ENCODE assay signal across 13 cellular contexts in the genomic region with DNA sequence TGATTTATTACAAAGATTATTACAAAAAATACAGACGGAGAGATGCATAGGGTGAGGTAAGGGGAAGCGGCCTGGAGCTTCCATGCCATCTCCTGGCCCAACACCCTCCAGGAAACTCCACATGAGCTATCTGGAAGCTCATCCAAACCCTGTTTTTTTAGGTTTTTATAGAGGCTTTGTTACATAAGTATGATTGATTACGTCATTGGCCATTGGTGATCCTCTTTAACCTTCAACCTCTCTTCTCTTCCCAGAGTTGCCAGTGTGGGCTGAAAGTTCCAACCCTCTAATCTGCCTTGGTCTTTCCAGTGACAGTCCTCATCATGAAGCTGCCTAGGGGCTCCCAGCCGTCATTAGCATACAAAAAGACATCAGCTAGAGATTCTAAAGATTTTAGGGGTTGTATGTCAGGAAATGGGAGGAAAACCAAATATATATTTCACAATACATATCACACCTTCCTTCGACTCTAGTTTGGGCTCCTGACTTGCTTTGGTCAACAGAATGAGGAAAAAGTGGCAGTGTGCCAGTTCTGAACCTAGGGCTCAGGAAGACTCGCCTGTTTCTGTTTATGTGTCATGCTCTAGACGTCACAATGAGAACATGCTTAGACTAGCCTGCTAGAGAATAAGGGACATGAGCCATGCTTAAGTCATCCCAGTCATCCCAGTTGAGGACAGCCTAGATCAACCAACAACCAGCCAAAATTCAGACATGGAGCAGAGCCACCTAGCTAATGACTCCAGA. TPM values are rescaled to one million over a fixed set of nuclear protein-coding genes. Genes with fewer than 3 reads are reported as not detected.
DNase-seq lines count a peak whose midpoint lies in the region; ATAC-seq, FAIRE-seq and TF ChIP-seq lines count a peak whose summit lies in the region.
"Had no signal": no experiment of that assay in that cellular context is flagged by ENCODE, and none has a peak within 500 bp of the region (broad histone marks: within the 10 kb centered on the region; RNA-seq: fewer than 3 reads in every experiment).

No MANE protein-coding gene starts in this region.

- H3K79me2 ChIP-seq in endothelial cell of umbilical vein (ENCODE audit: control insufficient read depth, insufficient read depth, low read length), result no peaks in the 10 kb centered on the region
- H3K79me2 ChIP-seq in osteoblast (ENCODE audit: insufficient read depth, low read length), result no peaks in the 10 kb centered on the region

- no peaks in the 10 kb centered on the region for H3K36me3 ChIP-seq in endothelial cell of umbilical vein (ENCODE audit: control insufficient read depth in 2 of 2, extremely low read depth in 1 of 2, insufficient read depth in 2 of 2, low read length in 2 of 2)
- H3K36me3 ChIP-seq in osteoblast (ENCODE audit: insufficient read depth, low read length), result no peaks in the 10 kb centered on the region
- H3K36me3 ChIP-seq: neutrophil had no signal

- no peak overlapping the region for H3K27ac ChIP-seq in endothelial cell of umbilical vein (ENCODE audit: insufficient read depth, low read depth, low read length)
- H3K27ac ChIP-seq in osteoblast (ENCODE audit: low read depth, low read length), result no peak overlapping the region
- H3K27ac ChIP-seq: neutrophil had no signal

- peak; percentile 82 for FAIRE-seq in endothelial cell of umbilical vein (lab: Jason Lieb, UNC)

- intact Hi-C loops in endothelial cell of umbilical vein (cut with micrococcal nuclease), result no loop called here

- H3K9me3 ChIP-seq in endothelial cell of umbilical vein (replicated peaks; ENCODE audit: control insufficient read depth, insufficient read depth, low read length) (no peaks in the 10 kb centered on the region), osteoblast (ENCODE audit: low read depth, low read length) (no peaks in the 10 kb centered on the region)
- H3K9me3 ChIP-seq: neutrophil had no signal

- CTCF ChIA-PET in endothelial cell of umbilical vein (lab: Charles Lee), result interaction anchor here (0.6 to 1.4 kb wide), 2 partner anchors 25 to 200 kb away, joined by 3 to 4 read pairs; no protein-coding TSS in a partner anchor

- H4K20me1 ChIP-seq in endothelial cell of umbilical vein (replicated peaks; ENCODE audit: control insufficient read depth, extremely low read depth, insufficient read depth, low read length), result no peaks in the 10 kb centered on the region
- no peaks in the 10 kb centered on the region for H4K20me1 ChIP-seq in osteoblast (ENCODE audit: insufficient read depth, low read length)

- ATAC-seq in HG02610 (IDR thresholded peaks at IDR 0.05; ENCODE audit: unreplicated experiment), result no peak

- dilution Hi-C loops in endothelial cell of umbilical vein (cut with MboI; ENCODE audit: extremely low pct_ligation_motif_present, low sequenced_read_pairs), result no loop called here

- no peak for TF ChIP-seq POLR2A in endothelial cell of umbilical vein (IDR thresholded peaks at IDR 0.05; ENCODE audit: low read depth, low read length)

- H3K9ac ChIP-seq in endothelial cell of umbilical vein (replicated peaks; ENCODE audit: extremely low read depth, insufficient read depth, low read length), result no peak overlapping the region

- POLR2A ChIA-PET in endothelial cell of umbilical vein (lab: Charles Lee), result no interaction called here

- no peak overlapping the region for H3K4me3 ChIP-seq in endothelial cell of umbilical vein (replicated peaks in 1 of 3; ENCODE audit: insufficient read depth in 1 of 3, low read depth in 1 of 3, low read length in 3 of 3)
- H3K4me3 ChIP-seq in osteoblast (ENCODE audit: insufficient read depth, low read length), result no peak overlapping the region

- H2AFZ ChIP-seq in endothelial cell of umbilical vein (ENCODE audit: low read depth, low read length) (no peak overlapping the region), osteoblast (ENCODE audit: low read length) (no peak overlapping the region)

- peak; percentile 82 for DNase-seq in EH (ENCODE audit: low read depth)
- peak; percentile 16 for DNase-seq in NCI-H510A (lab: John Stamatoyannopoulos, UW)
- peak; percentile 62 for DNase-seq in endothelial cell of umbilical vein (ENCODE audit: low read depth, low spot score)
- DNase-seq in osteoblast (ENCODE audit: insufficient read length, low spot score, missing footprints), result peak; percentile 51
- no peak for DNase-seq in NCI-H1048 (lab: John Stamatoyannopoulos, UW)
- no peak for DNase-seq in SIG-M5 (lab: John Stamatoyannopoulos, UW)
- no peak for DNase-seq in epidermal melanocyte (ENCODE audit: insufficient read length, low spot score)
- DNase-seq: H7; immature natural killer cell; NCI-H526 treated with DMSO at 0.1 percent for 48 hours; stimulated activated CD4-positive, alpha-beta T cell treated with anti-CD3 and anti-CD28 coated beads, Interleukin-2, amount 100 ng/mL, for 48 hours had no signal

- H3K4me1 ChIP-seq in endothelial cell of umbilical vein (ENCODE audit: control insufficient read depth, extremely low read depth, insufficient read depth, low read length), result no peaks in the 10 kb centered on the region
- H3K4me1 ChIP-seq in osteoblast (ENCODE audit: insufficient read depth, low read length), result peaks cover 4% of the 10 kb centered on the region

- H3K4me2 ChIP-seq in endothelial cell of umbilical vein (ENCODE audit: insufficient read depth, low read length) (no peak overlapping the region), osteoblast (ENCODE audit: insufficient read depth, low read length) (no peak overlapping the region)

- no peak for TF ChIP-seq CTCF in endothelial cell of umbilical vein (IDR thresholded peaks at IDR 0.05; ENCODE audit: extremely low read depth in 1 of 2, insufficient read depth in 1 of 2, low read depth in 1 of 2, low read length in 2 of 2)
- TF ChIP-seq CTCF in osteoblast (IDR thresholded peaks at IDR 0.05; ENCODE audit: extremely low read depth, low read depth, low read length), result no peak

- no TSS peak for BruUV-seq in endothelial cell of umbilical vein (replicated peaks; lab: Mats Ljungman, UMichigan)

- no peaks in the 10 kb centered on the region for H3K9me1 ChIP-seq in endothelial cell of umbilical vein (replicated peaks; ENCODE audit: control insufficient read depth, extremely low read depth, insufficient read depth, low read length)

- H3K27me3 ChIP-seq in endothelial cell of umbilical vein (ENCODE audit: control insufficient read depth in 2 of 2, insufficient read depth in 2 of 2, low read length in 2 of 2) (no peaks in the 10 kb centered on the region), osteoblast (ENCODE audit: insufficient read depth, low read length) (no peaks in the 10 kb centered on the region)
- H3K27me3 ChIP-seq: neutrophil had no signal

TF ChIP-seq in endothelial cell of umbilical vein, 7 proteins besides CTCF, POLR2A, EP300 and RAD21:
- TF ChIP-seq FOS (IDR thresholded peaks at IDR 0.05; ENCODE audit: borderline replicate concordance, insufficient read depth, low read length) (peak; percentile 47), MYC (IDR thresholded peaks at IDR 0.05; ENCODE audit: low read depth, low read length) (no peak), POLR2AphosphoS5 (IDR thresholded peaks at IDR 0.05; ENCODE audit: insufficient read depth, low read depth, low read length) (no peak), GATA2 (IDR thresholded peaks at IDR 0.05; ENCODE audit: insufficient read depth, insufficient read length, low read depth, low read length) (no peak), JUN (IDR thresholded peaks at IDR 0.05; ENCODE audit: borderline replicate concordance, insufficient read depth, insufficient read length, low read depth) (no peak), EZH2 (IDR thresholded peaks at IDR 0.05; ENCODE audit: borderline replicate concordance, low read depth, low read length, severe bottlenecking) (no peak)
- TF ChIP-seq, protein P1, sequence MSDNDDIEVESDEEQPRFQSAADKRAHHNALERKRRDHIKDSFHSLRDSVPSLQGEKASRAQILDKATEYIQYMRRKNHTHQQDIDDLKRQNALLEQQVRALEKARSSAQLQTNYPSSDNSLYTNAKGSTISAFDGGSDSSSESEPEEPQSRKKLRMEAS (IDR thresholded peaks at IDR 0.05; ENCODE audit: insufficient read depth, insufficient read length), result no peak

RNA-seq across cellular contexts. Expression of a gene that starts 54.1 kb away (rescaled TPM):
- total RNA-seq in endothelial cell of umbilical vein (15.9 and 17.5 TPM in 2 replicates), osteoblast (20.6 and 22.1 TPM in 2 replicates)
- 3.5 and 4.9 TPM in 2 replicates for polyA plus RNA-seq in endothelial cell of umbilical vein
- 8.3 and 8.8 TPM in 2 replicates for polyA plus RNA-seq in endothelial cell of umbilical vein (2011; cell fraction: cytosol; rRNA removed)
- 24.8 and 37.8 TPM in 2 replicates for polyA plus RNA-seq in endothelial cell of umbilical vein (2011; cell fraction: nucleus; rRNA removed)
- polyA plus RNA-seq in endothelial cell of umbilical vein (2012), result 10.4 and 14.1 TPM in 2 replicates
- polyA minus RNA-seq in endothelial cell of umbilical vein, result 4.0 and 5.4 TPM in 2 replicates
- polyA minus RNA-seq in endothelial cell of umbilical vein (2011; cell fraction: cytosol; rRNA and poly(A)+ RNA removed), result 7.4 TPM
- polyA minus RNA-seq in endothelial cell of umbilical vein (2011; cell fraction: nucleus; rRNA and poly(A)+ RNA removed), result 28.3 and 40.4 TPM in 2 replicates

Comparison
In these comparisons a context has a peak if more than half of its experiments do, and no peak if none do; other contexts are left out.
1. DNase-seq: peak in EH (single experiment), NCI-H510A (single experiment), endothelial cell of umbilical vein (single experiment) and osteoblast (single experiment); none in NCI-H1048 (single experiment), SIG-M5 (single experiment) and epidermal melanocyte (single experiment).